ENCODE assay signal across 8 cellular contexts in genomic region chr10:61904711-61905445, GRCh38. TPM values are rescaled to one million over a fixed set of nuclear protein-coding genes. Genes with fewer than 3 reads are reported as not detected.
A peak's percentile ranks its signal among the peaks of the same experiment; 100 is the strongest.
DNase-seq lines count a peak whose midpoint lies in the region; ATAC-seq and TF ChIP-seq lines count a peak whose summit lies in the region.

No MANE protein-coding gene starts in this region.

- POLR2A ChIA-PET in SK-N-SH (lab: Yijun Ruan, JAX): no interaction called here

- H3K4me1 ChIP-seq in DND-41 (ENCODE audit: insufficient read depth, low read length) (peaks cover 36% of the 10 kb centered on the region), SK-N-SH (ENCODE audit: control insufficient read depth in 1 of 2, insufficient read depth in 2 of 2, low read depth in 1 of 2, low read length in 1 of 2) (peaks cover 9 to 22% of the 10 kb centered on the region in 2 experiments; a peak in 3 of 4 replicates), body of pancreas (peaks cover 23% of the 10 kb centered on the region), left lung (peaks cover 7 to 33% of the 10 kb centered on the region in 2 donors)

- TF ChIP-seq CTCF in DND-41 (IDR thresholded peaks at IDR 0.05; ENCODE audit: borderline replicate concordance, extremely low read depth, low read length, poor library complexity, severe bottlenecking) (peak; percentile 23), SK-N-SH (IDR thresholded peaks at IDR 0.05) (peak; percentile 54), body of pancreas (IDR thresholded peaks at IDR 0.05) (peak in 2 of 7 experiments; percentile 13 to 14), left lung (IDR thresholded peaks at IDR 0.05) (no peak)

- no peak overlapping the region for H3K4me3 ChIP-seq in DND-41 (ENCODE audit: low read depth in 1 of 2, low read length in 2 of 2)
- H3K4me3 ChIP-seq in SK-N-SH (ENCODE audit: low read depth in 2 of 2, low read length in 1 of 2): peak overlapping the region; percentile 67 to 84; a peak in 3 of 4 replicates
- H3K4me3 ChIP-seq in body of pancreas: no peak overlapping the region
- H3K4me3 ChIP-seq in left lung: peak overlapping the region in 1 of 2 donors; percentile 78

- H3K27me3 ChIP-seq in DND-41 (ENCODE audit: insufficient read depth, low read length, poor library complexity): peaks cover 20% of the 10 kb centered on the region
- no peaks in the 10 kb centered on the region for H3K27me3 ChIP-seq in SK-N-SH (ENCODE audit: insufficient read depth)
- H3K27me3 ChIP-seq in body of pancreas: no peaks in the 10 kb centered on the region
- no peaks in the 10 kb centered on the region for H3K27me3 ChIP-seq in left lung

- H3K36me3 ChIP-seq in DND-41 (ENCODE audit: insufficient read depth, low read length): no peaks in the 10 kb centered on the region
- H3K36me3 ChIP-seq in SK-N-SH (replicated peaks in 1 of 2; ENCODE audit: control insufficient read depth in 1 of 2, insufficient read depth in 2 of 2, low read length in 1 of 2): peaks cover 3 to 11% of the 10 kb centered on the region in 2 experiments
- no peaks in the 10 kb centered on the region for H3K36me3 ChIP-seq in body of pancreas (replicated peaks in 1 of 2; ENCODE audit: insufficient read depth in 1 of 2, low read depth in 2 of 2)
- no peaks in the 10 kb centered on the region for H3K36me3 ChIP-seq in left lung

- no peaks in the 10 kb centered on the region for H4K20me1 ChIP-seq in DND-41 (ENCODE audit: insufficient read depth, low read length)
- peaks cover 3% of the 10 kb centered on the region; the same call in 1 of the 2 replicates for H4K20me1 ChIP-seq in SK-N-SH (ENCODE audit: insufficient read depth)

- H3K79me2 ChIP-seq in DND-41 (ENCODE audit: insufficient read depth, low read length) (no peaks in the 10 kb centered on the region), SK-N-SH (ENCODE audit: insufficient read depth) (peaks cover 79% of the 10 kb centered on the region)

- DNase-seq in DND-41: no peak
- peak; percentile 73 for DNase-seq in SK-N-SH
- peak; percentile 28 to 48 (median 36) for DNase-seq in body of pancreas
- DNase-seq in left lung: no peak
- no peak for DNase-seq in stimulated activated effector memory CD8-positive, alpha-beta T cell treated with anti-CD3 and anti-CD28 coated beads, Interleukin-12 subunit alpha, Interleukin-12 subunit beta, amount 100 ng/mL, for 72 hours (ENCODE audit: low spot score in 2 of 2)
- DNase-seq in GDM1 (lab: John Stamatoyannopoulos, UW): no peak

- H3K9me3 ChIP-seq in DND-41 (ENCODE audit: insufficient read depth, low read length, severe bottlenecking) (no peaks in the 10 kb centered on the region), SK-N-SH (no peaks in the 10 kb centered on the region), body of pancreas (no peaks in the 10 kb centered on the region), left lung (no peaks in the 10 kb centered on the region)

- H3K4me2 ChIP-seq in DND-41 (ENCODE audit: insufficient read depth, low read length) (no peak overlapping the region), SK-N-SH (peak overlapping the region; percentile 91)

- H3K4me3 Mint-ChIP-seq in stimulated activated effector memory CD8-positive, alpha-beta T cell treated with anti-CD3 and anti-CD28 coated beads, Interleukin-12 subunit alpha, Interleukin-12 subunit beta, amount 100 ng/mL, for 72 hours: peak overlapping the region; percentile 75

- peak; percentile 63 for TF ChIP-seq RAD21 in SK-N-SH (IDR thresholded peaks at IDR 0.05; ENCODE audit: low read length)

- no peak for TF ChIP-seq POLR2A in body of pancreas (IDR thresholded peaks at IDR 0.05)

- peak in 1 of 2 experiments; percentile 33; a peak in 1 of 4 replicates for TF ChIP-seq EP300 in SK-N-SH (IDR thresholded peaks at IDR 0.05; ENCODE audit: borderline replicate concordance in 1 of 2, low read depth in 1 of 2, low read length in 1 of 2)

- intact Hi-C loops in body of pancreas (cut with DNase I): no loop called here
- intact Hi-C loops in left lung (cut with DNase I): loop anchor here in 1 of 2 donors (10.0 kb wide), 1 partner anchor 140 kb away; no protein-coding TSS in a partner anchor

- CTCF ChIA-PET in SK-N-SH (lab: Yijun Ruan, JAX): interaction anchor here (1.1 to 6.9 kb wide), 5 partner anchors 8 to 340 kb away, joined by 3 to 36 read pairs (median 8); no protein-coding TSS in a partner anchor

- H3K9me3 Mint-ChIP-seq in stimulated activated effector memory CD8-positive, alpha-beta T cell treated with anti-CD3 and anti-CD28 coated beads, Interleukin-12 subunit alpha, Interleukin-12 subunit beta, amount 100 ng/mL, for 72 hours: no peaks in the 10 kb centered on the region

- H3K4me1 Mint-ChIP-seq in stimulated activated effector memory CD8-positive, alpha-beta T cell treated with anti-CD3 and anti-CD28 coated beads, Interleukin-12 subunit alpha, Interleukin-12 subunit beta, amount 100 ng/mL, for 72 hours: peaks cover 22% of the 10 kb centered on the region

- H2AFZ ChIP-seq in DND-41 (ENCODE audit: low read depth, low read length) (no peak overlapping the region), SK-N-SH (ENCODE audit: low read depth) (no peak overlapping the region)

- peaks cover 66% of the 10 kb centered on the region for H3K36me3 Mint-ChIP-seq in stimulated activated effector memory CD8-positive, alpha-beta T cell treated with anti-CD3 and anti-CD28 coated beads, Interleukin-12 subunit alpha, Interleukin-12 subunit beta, amount 100 ng/mL, for 72 hours

- WGBS in SK-N-SH (ENCODE audit: low lambda C conversion rate): 23% methylated on average over 5 of the region's 5 CpGs
- 30 to 36% methylated on average over 5 of the region's 5 CpGs for WGBS in body of pancreas, 2 donors

- H3K9me2 ChIP-seq in SK-N-SH: no peaks in the 10 kb centered on the region

- peak overlapping the region; percentile 100 for H3K27ac Mint-ChIP-seq in stimulated activated effector memory CD8-positive, alpha-beta T cell treated with anti-CD3 and anti-CD28 coated beads, Interleukin-12 subunit alpha, Interleukin-12 subunit beta, amount 100 ng/mL, for 72 hours

- H3K27ac ChIP-seq in DND-41 (ENCODE audit: low read length) (no peak overlapping the region), SK-N-SH (ENCODE audit: low read depth in 2 of 2, low read length in 1 of 2) (peak overlapping the region; percentile 87 to 95), body of pancreas (peak overlapping the region in 3 of 4 donors; percentile 95 to 99 (median 97)), left lung (peak overlapping the region; percentile 99)

- ATAC-seq in DND-41 (ENCODE audit: insufficient read depth, low read depth): no peak
- ATAC-seq in GM19438 (IDR thresholded peaks at IDR 0.05; ENCODE audit: low read depth, unreplicated experiment): peak; percentile 46
- ATAC-seq in HG03520 (IDR thresholded peaks at IDR 0.05; ENCODE audit: unreplicated experiment): peak; percentile 31
- no peak for ATAC-seq in body of pancreas
- ATAC-seq in left lung: peak; percentile 3
- ATAC-seq in stimulated activated effector memory CD8-positive, alpha-beta T cell treated with anti-CD3 and anti-CD28 coated beads, Interleukin-12 subunit alpha, Interleukin-12 subunit beta, amount 100 ng/mL, for 72 hours: peak; percentile 51

- H3K9ac ChIP-seq in DND-41 (ENCODE audit: low read depth, low read length) (no peak overlapping the region), SK-N-SH (peak overlapping the region; percentile 87; the same call in 1 of the 2 replicates)

- peaks cover 16% of the 10 kb centered on the region for H3F3A ChIP-seq in SK-N-SH (replicated peaks; ENCODE audit: insufficient read depth)

TF ChIP-seq in SK-N-SH, 30 proteins besides CTCF, POLR2A, EP300 and RAD21 (continues in another document):
- TF ChIP-seq SIN3A (IDR thresholded peaks at IDR 0.05; ENCODE audit: borderline replicate concordance, low read depth, low read length): no peak
- TF ChIP-seq GATA2 (CRISPR knock-in tag; IDR thresholded peaks at IDR 0.05): no peak
- TF ChIP-seq FOSL2 (IDR thresholded peaks at IDR 0.05; ENCODE audit: borderline replicate concordance, low read depth): peak; percentile 67; the same call in 1 of the 2 replicates
- TF ChIP-seq RCOR1 (IDR thresholded peaks at IDR 0.05; ENCODE audit: low read length): no peak; the same call in 1 of the 2 replicates
- no peak for TF ChIP-seq MAX (IDR thresholded peaks at IDR 0.05; ENCODE audit: low read depth)
- TF ChIP-seq YY1 (IDR thresholded peaks at IDR 0.05; ENCODE audit: low read depth): no peak
- no peak for TF ChIP-seq REST (IDR thresholded peaks at IDR 0.05; ENCODE audit: low read depth, low read length)
- TF ChIP-seq FOXJ3 (CRISPR knock-in tag; IDR thresholded peaks at IDR 0.05): no peak
- TF ChIP-seq GABPA (IDR thresholded peaks at IDR 0.05; ENCODE audit: low read depth): peak; percentile 27; the same call in 1 of the 2 replicates
- TF ChIP-seq NFIC (IDR thresholded peaks at IDR 0.05; ENCODE audit: borderline replicate concordance): no peak; the same call in 1 of the 2 replicates

RNA-seq across cellular contexts. Expression of gene ARID5B, which starts 3.4 kb away (rescaled TPM):
- 10.9 and 18.4 TPM in 2 replicates for polyA plus RNA-seq in SK-N-SH (2012; rRNA removed)
- 12.7 and 13.2 TPM in 2 replicates for polyA plus RNA-seq in SK-N-SH (2012; cell fraction: cytosol; rRNA removed)
- polyA plus RNA-seq in SK-N-SH (2012; cell fraction: nucleus; rRNA removed): 12.0 and 22.4 TPM in 2 replicates
- total RNA-seq in body of pancreas (10 to 100 TPM; 16.1 to 17.1 TPM), left lung (10 to 100 TPM; 29.9 to 37.9 TPM)

Comparison
In these comparisons a context has a peak if more than half of its experiments do, and no peak if none do; other contexts are left out.
1. ATAC-seq: peak in GM19438 (single experiment), HG03520 (single experiment), left lung (single experiment) and stimulated activated effector memory CD8-positive, alpha-beta T cell treated with anti-CD3 and anti-CD28 coated beads, Interleukin-12 subunit alpha, Interleukin-12 subunit beta, amount 100 ng/mL, for 72 hours (single experiment); none in DND-41 (single experiment) and body of pancreas (single experiment).
2. DNase-seq: peak in SK-N-SH (single experiment) and body of pancreas (4 of 4); none in DND-41 (single experiment), left lung (0 of 2), stimulated activated effector memory CD8-positive, alpha-beta T cell treated with anti-CD3 and anti-CD28 coated beads, Interleukin-12 subunit alpha, Interleukin-12 subunit beta, amount 100 ng/mL, for 72 hours (0 of 2) and GDM1 (single experiment).
3. H3K4me3 ChIP-seq: peak in SK-N-SH (2 of 2); none in DND-41 (0 of 2) and body of pancreas (0 of 2).
4. CTCF ChIP-seq: peak in DND-41 (single experiment) and SK-N-SH (single experiment); none in left lung (0 of 2).